8 cellular contexts compared by ENCODE assay signal in the genomic region with DNA sequence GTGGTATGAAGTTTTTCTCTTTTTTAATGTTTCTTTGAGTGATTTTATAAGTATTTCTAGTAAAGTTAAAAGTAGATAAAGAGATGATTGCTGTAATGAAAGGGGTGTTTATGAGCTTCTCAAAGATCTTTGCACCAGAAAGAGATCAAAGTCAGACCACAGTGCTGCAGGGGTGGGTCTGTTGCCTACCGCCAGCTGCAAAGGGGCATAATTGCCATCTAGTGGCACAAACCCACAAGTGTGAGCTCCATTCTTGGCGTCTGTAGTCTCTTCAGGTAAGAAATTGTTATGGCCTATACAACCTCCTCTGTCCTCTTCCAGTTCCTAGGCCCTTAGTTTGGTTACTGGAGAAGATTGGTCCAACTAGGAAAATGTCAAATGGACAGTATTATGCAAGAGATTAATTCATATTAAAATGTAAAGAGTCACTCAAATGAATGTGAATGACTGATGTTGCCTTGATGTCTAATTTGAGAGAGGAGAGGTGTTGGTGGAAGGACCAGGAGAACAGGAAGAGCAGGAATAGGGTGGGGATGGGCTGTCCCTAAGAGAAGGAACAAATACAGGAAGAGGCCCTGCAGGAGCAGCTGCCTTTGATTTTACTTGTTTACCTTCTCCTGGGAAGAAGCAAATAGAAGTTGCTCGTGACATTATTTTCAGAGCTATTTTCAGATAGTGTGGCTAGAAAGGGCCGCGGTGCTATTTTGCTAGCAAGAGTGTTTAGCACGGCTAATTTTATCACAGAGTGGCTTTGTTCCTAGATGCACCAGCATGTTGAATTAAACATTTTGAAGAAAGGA. TPM values are rescaled to one million over a fixed set of nuclear protein-coding genes. Genes with fewer than 3 reads are reported as not detected.
A peak's percentile ranks its signal among the peaks of the same experiment; 100 is the strongest.
DNase-seq lines count a peak whose midpoint lies in the region; ATAC-seq and TF ChIP-seq lines count a peak whose summit lies in the region.

No MANE protein-coding gene starts in this region.

- H3K4me3 ChIP-seq in GM12865 (ENCODE audit: low read depth, low read length) (no peak overlapping the region), fibroblast of villous mesenchyme (ENCODE audit: low read depth, low read length) (no peak overlapping the region)

- TF ChIP-seq CTCF in GM12865 (IDR thresholded peaks at IDR 0.05; ENCODE audit: insufficient read depth, low read depth, low read length, missing control alignments) (peak; percentile 44), fibroblast of villous mesenchyme (IDR thresholded peaks at IDR 0.05; ENCODE audit: insufficient read depth, low read depth, low read length) (no peak)

- ATAC-seq in GM21619 (IDR thresholded peaks at IDR 0.05; ENCODE audit: unreplicated experiment) (no peak), HG03039 (IDR thresholded peaks at IDR 0.05; ENCODE audit: unreplicated experiment) (no peak)

- DNase-seq in GM12865 (ENCODE audit: low read depth) (peak; percentile 60), Kasumi-1 (lab: John Stamatoyannopoulos, UW) (peak; percentile 8 to 22), fibroblast of villous mesenchyme (ENCODE audit: low read depth) (peak; percentile 36), GOT3 (lab: John Stamatoyannopoulos, UW) (no peak)
- DNase-seq in activated CD4-positive, alpha-beta T cell treated with anti-CD3 and anti-CD28 coated beads for 4 hours, result peak; percentile 49 to 53
- DNase-seq in stimulated activated CD4-positive, alpha-beta T cell treated with anti-CD3 and anti-CD28 coated beads, TNF-alpha, amount 100 ng/mL, for 4 hours (ENCODE audit: low read depth in 3 of 3), result peak in 2 of 3 experiments; percentile 15 to 20

RNA-seq across cellular contexts. Expression of gene GSK3B, which starts 53.0 kb away (rescaled TPM):
- total RNA-seq in fibroblast of villous mesenchyme, result 83.8 and 94.1 TPM in 2 replicates
